ENCODE assay signal across 8 cellular contexts in genomic region chr10:8049874-8050560, GRCh38. TPM values are rescaled to one million over a fixed set of nuclear protein-coding genes. Genes with fewer than 3 reads are reported as not detected.
A peak's percentile ranks its signal among the peaks of the same experiment; 100 is the strongest.
DNase-seq lines count a peak whose midpoint lies in the region; ATAC-seq, FAIRE-seq and TF ChIP-seq lines count a peak whose summit lies in the region.

No MANE protein-coding gene starts in this region.

- no peak overlapping the region for H4K91ac ChIP-seq in neuronal stem cell (ENCODE audit: low read depth, low read length, poor library complexity)

- H3K4me3 Mint-ChIP-seq in CD4-positive, alpha-beta memory T cell: peak overlapping the region; percentile 38 to 82 (median 73)

- peak; percentile 26 for FAIRE-seq in endothelial cell of umbilical vein (lab: Jason Lieb, UNC)

- H3K36me3 Mint-ChIP-seq in CD4-positive, alpha-beta memory T cell: peaks cover 3 to 22% of the 10 kb centered on the region in 2 donors

- peak overlapping the region; percentile 85 for H3K18ac ChIP-seq in neuronal stem cell (ENCODE audit: low read length)

- H2BK12ac ChIP-seq in neuronal stem cell (ENCODE audit: low read length): no peak overlapping the region

- H3K14ac ChIP-seq in neuronal stem cell (ENCODE audit: low read length): no peak overlapping the region

- peak in 1 of 5 donors; percentile 16 for DNase-seq in CD4-positive, alpha-beta memory T cell
- no peak for DNase-seq in MG63
- DNase-seq in endothelial cell of umbilical vein (ENCODE audit: low read depth, low spot score): peak; percentile 59
- peak; percentile 58 for DNase-seq in neuronal stem cell (ENCODE audit: low spot score)
- DNase-seq in NCI-H345 treated with DMSO at 0.1 percent for 48 hours (lab: John Stamatoyannopoulos, UW; ENCODE audit: unreplicated experiment): no peak
- DNase-seq in stimulated activated CD4-positive, alpha-beta T cell treated with anti-CD3 and anti-CD28 coated beads, Interleukin-4, amount 100 ng/mL, for 24 hours: no peak
- DNase-seq in NCI-H1436 treated with DMSO at 0.1 percent for 48 hours (lab: John Stamatoyannopoulos, UW): no peak

- H3K9me1 ChIP-seq in endothelial cell of umbilical vein (replicated peaks; ENCODE audit: control insufficient read depth, extremely low read depth, insufficient read depth, low read length): no peaks in the 10 kb centered on the region

- POLR2A ChIA-PET in CD4-positive, alpha-beta memory T cell (lab: Charles Lee; ENCODE audit: partially characterized antibody): interaction anchor here (1.1 to 4.5 kb wide), 6 partner anchors 11 to 282 kb away, joined by 3 to 43 read pairs (median 7); no protein-coding TSS in a partner anchor
- POLR2A ChIA-PET in endothelial cell of umbilical vein (lab: Charles Lee): no interaction called here

- H3K27me3 Mint-ChIP-seq in CD4-positive, alpha-beta memory T cell: peaks cover 53 to 58% of the 10 kb centered on the region in 2 donors

- no peak overlapping the region for H2BK120ac ChIP-seq in neuronal stem cell (ENCODE audit: low read depth, low read length)

- no peak for TF ChIP-seq POLR2A in endothelial cell of umbilical vein (IDR thresholded peaks at IDR 0.05; ENCODE audit: low read depth, low read length)

- peak overlapping the region in 1 of 2 donors; percentile 46 for H3K4me3 ChIP-seq in CD4-positive, alpha-beta memory T cell (ENCODE audit: low read length in 2 of 2)
- H3K4me3 ChIP-seq in MG63 (peak overlapping the region; percentile 49), endothelial cell of umbilical vein (replicated peaks in 1 of 3; ENCODE audit: insufficient read depth in 1 of 3, low read depth in 1 of 3, low read length in 3 of 3) (peak overlapping the region; percentile 57 to 59 (median 58)), neuronal stem cell (ENCODE audit: low read length in 2 of 2) (peak overlapping the region; percentile 6 to 9)

- no peak overlapping the region for H2AK5ac ChIP-seq in neuronal stem cell (ENCODE audit: low read depth, low read length)

- no peaks in the 10 kb centered on the region for H3K9me3 ChIP-seq in CD4-positive, alpha-beta memory T cell (ENCODE audit: control insufficient read depth in 1 of 2, low read length in 2 of 2)
- H3K9me3 ChIP-seq in MG63 (no peaks in the 10 kb centered on the region), endothelial cell of umbilical vein (replicated peaks; ENCODE audit: control insufficient read depth, insufficient read depth, low read length) (no peaks in the 10 kb centered on the region), neuronal stem cell (replicated peaks in 1 of 2; ENCODE audit: control insufficient read depth in 2 of 2, insufficient read depth in 1 of 2, low read depth in 1 of 2, low read length in 2 of 2) (no peaks in the 10 kb centered on the region)

- H3K9ac ChIP-seq in endothelial cell of umbilical vein (replicated peaks; ENCODE audit: extremely low read depth, insufficient read depth, low read length) (peak overlapping the region; percentile 90), neuronal stem cell (ENCODE audit: low read depth, low read length, poor library complexity) (peak overlapping the region; percentile 21)

- H3K79me1 ChIP-seq in neuronal stem cell (ENCODE audit: low read depth, low read length): no peaks in the 10 kb centered on the region

- H3K27ac ChIP-seq in CD4-positive, alpha-beta memory T cell (ENCODE audit: low read depth, low read length): no peak overlapping the region
- peak overlapping the region; percentile 96 for H3K27ac ChIP-seq in endothelial cell of umbilical vein (ENCODE audit: insufficient read depth, low read depth, low read length)
- H3K27ac ChIP-seq in neuronal stem cell (replicated peaks; ENCODE audit: low read length): no peak overlapping the region

- ATAC-seq in activated CD4-positive, CD25-positive, alpha-beta regulatory T cell treated with anti-CD3 and anti-CD28 coated beads, Interleukin-2, amount 50 U/mL, for 24 hours: no peak

- peaks cover 43% of the 10 kb centered on the region for H3K79me2 ChIP-seq in endothelial cell of umbilical vein (ENCODE audit: control insufficient read depth, insufficient read depth, low read length)

- peaks cover 79% of the 10 kb centered on the region for H3K4me1 ChIP-seq in CD4-positive, alpha-beta memory T cell (ENCODE audit: insufficient read depth, low read length)
- H3K4me1 ChIP-seq in endothelial cell of umbilical vein (ENCODE audit: control insufficient read depth, extremely low read depth, insufficient read depth, low read length): peaks cover 49% of the 10 kb centered on the region
- peaks cover 12 to 19% of the 10 kb centered on the region in 2 donors for H3K4me1 ChIP-seq in neuronal stem cell (ENCODE audit: control insufficient read depth in 2 of 2, insufficient read depth in 1 of 2, low read depth in 1 of 2, low read length in 2 of 2)

- peak overlapping the region in 1 of 7 donors; percentile 72 for H3K27ac Mint-ChIP-seq in CD4-positive, alpha-beta memory T cell

- H2AFZ ChIP-seq in endothelial cell of umbilical vein (ENCODE audit: low read depth, low read length) (peak overlapping the region; percentile 26), neuronal stem cell (ENCODE audit: low read length) (peak overlapping the region; percentile 86)

- H3K36me3 ChIP-seq in CD4-positive, alpha-beta memory T cell (ENCODE audit: insufficient read depth, low read length): no peaks in the 10 kb centered on the region
- H3K36me3 ChIP-seq in MG63 (no peaks in the 10 kb centered on the region), endothelial cell of umbilical vein (ENCODE audit: control insufficient read depth in 2 of 2, extremely low read depth in 1 of 2, insufficient read depth in 2 of 2, low read length in 2 of 2) (no peaks in the 10 kb centered on the region), neuronal stem cell (replicated peaks in 1 of 2; ENCODE audit: control insufficient read depth in 2 of 2, insufficient read depth in 2 of 2, low read length in 2 of 2) (no peaks in the 10 kb centered on the region)

- no TSS peak for BruUV-seq in endothelial cell of umbilical vein (replicated peaks; lab: Mats Ljungman, UMichigan)

- H4K8ac ChIP-seq in neuronal stem cell (ENCODE audit: low read depth, low read length): no peak overlapping the region

- no peak for TF ChIP-seq CTCF in endothelial cell of umbilical vein (IDR thresholded peaks at IDR 0.05; ENCODE audit: extremely low read depth in 1 of 2, insufficient read depth in 1 of 2, low read depth in 1 of 2, low read length in 2 of 2)

- peak overlapping the region; percentile 37 for H2BK15ac ChIP-seq in neuronal stem cell (ENCODE audit: low read length)

- H3K4me2 ChIP-seq in endothelial cell of umbilical vein (ENCODE audit: insufficient read depth, low read length) (peak overlapping the region; percentile 82), neuronal stem cell (ENCODE audit: insufficient read depth, low read length, poor library complexity, severe bottlenecking) (peak overlapping the region; percentile 77)

- H3K4ac ChIP-seq in neuronal stem cell (ENCODE audit: low read length): no peak overlapping the region

- intact Hi-C loops in CD4-positive, alpha-beta memory T cell (cut with micrococcal nuclease): loop anchor here (5.0 kb wide), 1 partner anchor 962 kb away; no protein-coding TSS in a partner anchor
- intact Hi-C loops in endothelial cell of umbilical vein (cut with micrococcal nuclease): loop anchor here (1.0 to 10.0 kb wide), 6 partner anchors 83 to 1025 kb away; partner anchors contain the start of gene TAF3

- peak overlapping the region; percentile 39 for H2BK5ac ChIP-seq in neuronal stem cell (ENCODE audit: low read length)

- WGBS in neuronal stem cell (ENCODE audit: extremely low coverage in 2 of 2, insufficient read length in 2 of 2, insufficient replicate concordance in 1 of 2), 2 donors: no CpG with 5 or more reads among the region's 68 CpGs

- dilution Hi-C loops in endothelial cell of umbilical vein (cut with MboI; ENCODE audit: extremely low pct_ligation_motif_present, low sequenced_read_pairs): no loop called here

- CTCF ChIA-PET in CD4-positive, alpha-beta memory T cell (lab: Charles Lee; ENCODE audit: partially characterized antibody): no interaction called here
- CTCF ChIA-PET in endothelial cell of umbilical vein (lab: Charles Lee): interaction anchor here (1.3 to 2.4 kb wide), 2 partner anchors 9 to 178 kb away, joined by 3 to 9 read pairs; no protein-coding TSS in a partner anchor

- H4K20me1 ChIP-seq in endothelial cell of umbilical vein (replicated peaks; ENCODE audit: control insufficient read depth, extremely low read depth, insufficient read depth, low read length): no peaks in the 10 kb centered on the region

- no peak overlapping the region for H3K23ac ChIP-seq in neuronal stem cell (ENCODE audit: low read depth, low read length, poor library complexity)

- H3K27me3 ChIP-seq in CD4-positive, alpha-beta memory T cell (ENCODE audit: insufficient read depth, low read length): peaks cover 72% of the 10 kb centered on the region
- peaks cover 38% of the 10 kb centered on the region for H3K27me3 ChIP-seq in MG63
- H3K27me3 ChIP-seq in endothelial cell of umbilical vein (ENCODE audit: control insufficient read depth in 2 of 2, insufficient read depth in 2 of 2, low read length in 2 of 2): peaks cover 0 to 6% of the 10 kb centered on the region in 2 experiments
- peaks cover 55 to 97% (median 93%) of the 10 kb centered on the region in 3 experiments for H3K27me3 ChIP-seq in neuronal stem cell (ENCODE audit: control insufficient read depth in 3 of 3, insufficient read depth in 3 of 3, low read depth in 1 of 3, low read length in 3 of 3)

- H3K4me1 Mint-ChIP-seq in CD4-positive, alpha-beta memory T cell: peaks cover 31 to 79% (median 49%) of the 10 kb centered on the region in 4 donors

- peaks cover 0 to 14% (median 0%) of the 10 kb centered on the region in 8 donors for H3K9me3 Mint-ChIP-seq in CD4-positive, alpha-beta memory T cell

TF ChIP-seq in endothelial cell of umbilical vein, 7 proteins besides CTCF, POLR2A, EP300 and RAD21 (continues in another document):
- no peak for TF ChIP-seq EZH2 (IDR thresholded peaks at IDR 0.05; ENCODE audit: borderline replicate concordance, low read depth, low read length, severe bottlenecking)
- TF ChIP-seq POLR2AphosphoS5 (IDR thresholded peaks at IDR 0.05; ENCODE audit: insufficient read depth, low read depth, low read length): no peak
- no peak for TF ChIP-seq GATA2 (IDR thresholded peaks at IDR 0.05; ENCODE audit: insufficient read depth, insufficient read length, low read depth, low read length)

RNA-seq across cellular contexts. Expression of gene GATA3, which starts 4.5 kb away (rescaled TPM):
- total RNA-seq in CD4-positive, alpha-beta memory T cell: 10 to 100 TPM; 61.9 to 63.8 TPM
- polyA plus RNA-seq in CD4-positive, alpha-beta memory T cell: 10 to 100 TPM; 64.8 to 79.7 TPM
- not detected in 2 replicates for total RNA-seq in MG63 (2014; rRNA removed; shearing (Covaris generic); ENCODE audit: low replicate concordance)
- 30.9 and 33.0 TPM in 2 replicates for total RNA-seq in endothelial cell of umbilical vein
- polyA plus RNA-seq in endothelial cell of umbilical vein: 7.2 and 9.3 TPM in 2 replicates
- 6.7 and 7.0 TPM in 2 replicates for polyA plus RNA-seq in endothelial cell of umbilical vein (2011; cell fraction: cytosol; rRNA removed)
- polyA plus RNA-seq in endothelial cell of umbilical vein (2011; cell fraction: nucleus; rRNA removed): 13.5 and 14.3 TPM in 2 replicates
- polyA plus RNA-seq in endothelial cell of umbilical vein (2012): 16.6 and 19.7 TPM in 2 replicates
- 2.5 TPM in 2 replicates for polyA minus RNA-seq in endothelial cell of umbilical vein
- polyA minus RNA-seq in endothelial cell of umbilical vein (2011; cell fraction: cytosol; rRNA and poly(A)+ RNA removed): not detected
- polyA minus RNA-seq in endothelial cell of umbilical vein (2011; cell fraction: nucleus; rRNA and poly(A)+ RNA removed): 5.0 and 8.9 TPM in 2 replicates
- polyA plus RNA-seq in neuronal stem cell (2013, experiment 1 of 2): 0.33 TPM
- polyA plus RNA-seq in neuronal stem cell (2013, experiment 2 of 2): 0.40 TPM

Comparison
In these comparisons a context has a peak if more than half of its experiments do, and no peak if none do; other contexts are left out.
1. DNase-seq: peak in endothelial cell of umbilical vein (single experiment) and neuronal stem cell (single experiment); none in MG63 (single experiment), NCI-H345 treated with DMSO at 0.1 percent for 48 hours (single experiment), stimulated activated CD4-positive, alpha-beta T cell treated with anti-CD3 and anti-CD28 coated beads, Interleukin-4, amount 100 ng/mL, for 24 hours (single experiment) and NCI-H1436 treated with DMSO at 0.1 percent for 48 hours (single experiment).
2. RNA of gene GATA3, which starts 4.5 kb away (total RNA-seq): 61.9 to 63.8 TPM in CD4-positive, alpha-beta memory T cell and 30.9 to 33.0 TPM in endothelial cell of umbilical vein; not detected in MG63; every median in the first group is over 10 times any median in the second.